ENCODE assay signal across 8 cellular contexts in genomic region chr17:40433551-40434384, GRCh38. TPM values are rescaled to one million over a fixed set of nuclear protein-coding genes. Genes with fewer than 3 reads are reported as not detected.
A peak's percentile ranks its signal among the peaks of the same experiment; 100 is the strongest.
DNase-seq lines count a peak whose midpoint lies in the region; TF ChIP-seq lines count a peak whose summit lies in the region.

No MANE protein-coding gene starts in this region.

- no peak overlapping the region for H2BK5ac ChIP-seq in neuronal stem cell (ENCODE audit: low read length)

- no peak overlapping the region for H4K91ac ChIP-seq in neuronal stem cell (ENCODE audit: low read depth, low read length, poor library complexity)

- peak overlapping the region; percentile 60 for H2AFZ ChIP-seq in neuronal stem cell (ENCODE audit: low read length)

- no peak overlapping the region for H3K14ac ChIP-seq in neuronal stem cell (ENCODE audit: low read length)

- no peak overlapping the region for H2AK5ac ChIP-seq in neuronal stem cell (ENCODE audit: low read depth, low read length)

- H2BK12ac ChIP-seq in neuronal stem cell (ENCODE audit: low read length) = no peak overlapping the region

- H3K4me3 ChIP-seq in choroid plexus epithelial cell (ENCODE audit: low read depth, low read length) (no peak overlapping the region), neuronal stem cell (ENCODE audit: low read length in 2 of 2) (no peak overlapping the region)

- no peak overlapping the region for H3K9ac ChIP-seq in neuronal stem cell (ENCODE audit: low read depth, low read length, poor library complexity)

- no peak overlapping the region for H3K23ac ChIP-seq in neuronal stem cell (ENCODE audit: low read depth, low read length, poor library complexity)

- no peak overlapping the region for H4K8ac ChIP-seq in neuronal stem cell (ENCODE audit: low read depth, low read length)

- no CpG with 5 or more reads among the region's 6 CpGs for WGBS in neuronal stem cell (ENCODE audit: extremely low coverage in 2 of 2, insufficient read length in 2 of 2, insufficient replicate concordance in 1 of 2), 2 donors

- H3K27ac ChIP-seq in neuronal stem cell (replicated peaks; ENCODE audit: low read length) = no peak overlapping the region

- H2BK120ac ChIP-seq in neuronal stem cell (ENCODE audit: low read depth, low read length) = no peak overlapping the region

- TF ChIP-seq CTCF in choroid plexus epithelial cell (conservative IDR thresholded peaks at IDR 0.05; ENCODE audit: low read depth, low read length) = peak; percentile 70

- H3K4ac ChIP-seq in neuronal stem cell (ENCODE audit: low read length) = no peak overlapping the region

- peak overlapping the region; percentile 90 for H2BK15ac ChIP-seq in neuronal stem cell (ENCODE audit: low read length)

- H3K18ac ChIP-seq in neuronal stem cell (ENCODE audit: low read length) = peak overlapping the region; percentile 79

- DNase-seq in DMS 273 (lab: John Stamatoyannopoulos, UW; ENCODE audit: unreplicated experiment) = peak; percentile 76
- no peak for DNase-seq in DMS 273 treated with DMSO at 0.1 percent for 48 hours (lab: John Stamatoyannopoulos, UW)
- DNase-seq in NCI-H2227 (lab: John Stamatoyannopoulos, UW; ENCODE audit: unreplicated experiment) = peak; percentile 23
- DNase-seq in choroid plexus epithelial cell (ENCODE audit: low read depth) = peak; percentile 31
- no peak for DNase-seq in neuronal stem cell (ENCODE audit: low spot score)
- DNase-seq in NCI-H2081 treated with DMSO at 0.1 percent for 48 hours (lab: John Stamatoyannopoulos, UW) = no peak
- DNase-seq in NCI-H1930 (lab: John Stamatoyannopoulos, UW) = no peak
- no peak for DNase-seq in COLO668 (lab: John Stamatoyannopoulos, UW; ENCODE audit: unreplicated experiment)

- peaks cover 0 to 3% of the 10 kb centered on the region in 2 donors for H3K4me1 ChIP-seq in neuronal stem cell (ENCODE audit: control insufficient read depth in 2 of 2, insufficient read depth in 1 of 2, low read depth in 1 of 2, low read length in 2 of 2)

- H3K79me1 ChIP-seq in neuronal stem cell (ENCODE audit: low read depth, low read length) = no peaks in the 10 kb centered on the region

- H3K36me3 ChIP-seq in neuronal stem cell (replicated peaks in 1 of 2; ENCODE audit: control insufficient read depth in 2 of 2, insufficient read depth in 2 of 2, low read length in 2 of 2) = no peaks in the 10 kb centered on the region

- H3K4me2 ChIP-seq in neuronal stem cell (ENCODE audit: insufficient read depth, low read length, poor library complexity, severe bottlenecking) = no peak overlapping the region

- peaks cover 0 to 33% (median 0%) of the 10 kb centered on the region in 3 experiments for H3K27me3 ChIP-seq in neuronal stem cell (ENCODE audit: control insufficient read depth in 3 of 3, insufficient read depth in 3 of 3, low read depth in 1 of 3, low read length in 3 of 3)

- H3K9me3 ChIP-seq in neuronal stem cell (replicated peaks in 1 of 2; ENCODE audit: control insufficient read depth in 2 of 2, insufficient read depth in 1 of 2, low read depth in 1 of 2, low read length in 2 of 2) = no peaks in the 10 kb centered on the region

RNA-seq across cellular contexts. Expression of gene IGFBP4, which starts 9.5 kb away (rescaled TPM):
- polyA plus RNA-seq in neuronal stem cell (2013, experiment 1 of 2) = 36.1 TPM
- polyA plus RNA-seq in neuronal stem cell (2013, experiment 2 of 2) = 34.4 TPM

RNA-seq across cellular contexts. Expression of gene TOP2A, which starts 16.1 kb away (rescaled TPM):
- 269 TPM for polyA plus RNA-seq in neuronal stem cell (2013, experiment 1 of 2)
- 272 TPM for polyA plus RNA-seq in neuronal stem cell (2013, experiment 2 of 2)

Comparison
In these comparisons a context has a peak if more than half of its experiments do, and no peak if none do; other contexts are left out.
1. DNase-seq: peak in DMS 273 (single experiment), NCI-H2227 (single experiment) and choroid plexus epithelial cell (single experiment); none in DMS 273 treated with DMSO at 0.1 percent for 48 hours (single experiment), neuronal stem cell (single experiment), NCI-H2081 treated with DMSO at 0.1 percent for 48 hours (single experiment), NCI-H1930 (0 of 2) and COLO668 (single experiment).